In the genomic region with DNA sequence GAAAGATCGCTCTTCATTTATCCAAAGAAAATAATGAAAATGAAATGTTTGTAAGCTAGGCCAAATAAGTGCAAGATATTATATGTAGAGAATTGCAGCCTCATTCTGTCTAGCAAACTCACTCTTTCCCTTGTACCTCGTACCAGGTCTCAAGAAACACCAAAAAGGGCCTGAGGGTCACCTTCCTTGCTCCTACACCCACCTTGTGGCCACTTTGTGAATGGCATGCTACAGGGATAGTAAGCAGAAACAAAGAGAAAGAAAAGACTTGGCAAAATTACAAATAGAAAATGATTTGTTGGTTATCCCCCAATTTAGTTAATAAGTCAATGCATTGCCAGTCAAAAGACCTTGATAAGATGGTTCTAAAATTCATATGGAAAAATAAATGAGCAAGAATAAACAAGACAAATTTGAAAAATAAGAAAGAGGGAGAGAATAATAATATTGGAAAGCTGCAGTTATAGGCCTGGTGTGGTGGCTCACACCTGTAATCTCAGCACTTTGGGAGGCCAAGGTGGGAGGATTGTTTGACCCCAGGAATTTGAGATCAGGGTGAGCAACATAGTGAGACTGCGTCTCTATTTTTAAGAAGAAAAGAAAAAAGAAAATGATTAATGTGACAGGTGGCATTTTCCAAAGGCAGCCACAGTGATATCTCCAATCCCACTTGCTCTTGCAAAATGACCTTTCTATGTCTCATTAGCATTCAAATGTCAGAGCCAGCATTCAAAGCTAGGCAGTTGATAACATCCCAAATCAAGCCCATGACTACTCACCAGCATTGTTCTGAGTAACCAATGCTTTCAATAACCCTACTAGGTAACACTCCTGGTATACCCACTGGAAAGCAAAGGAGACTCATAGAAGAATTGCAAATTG, we compare ENCODE assay signal across 8 cellular contexts. TPM values are rescaled to one million over a fixed set of nuclear protein-coding genes. Genes with fewer than 3 reads are reported as not detected.
A peak's percentile ranks its signal among the peaks of the same experiment; 100 is the strongest.
DNase-seq lines count a peak whose midpoint lies in the region; ATAC-seq, FAIRE-seq and TF ChIP-seq lines count a peak whose summit lies in the region.

No MANE protein-coding gene starts in this region.

- H3K27ac ChIP-seq in pancreas: no peak overlapping the region

- H3K4me3 ChIP-seq in pancreas: no peak overlapping the region

- H3K27me3 Mint-ChIP-seq in activated T-helper 1 cell treated with anti-CD3 and anti-CD28 coated beads, Interleukin-12 subunit alpha, Interleukin-12 subunit beta, Interleukin-2, Interleukin-4 antibody, amounts not matched to agents 30 ng/mL and 10 ng/mL and 1 ng/mL, durations not matched to agents 14 hours and 24 hours and 36 hours (ENCODE audit: insufficient read depth): no peaks in the 10 kb centered on the region

- no peaks in the 10 kb centered on the region for H3K27me3 ChIP-seq in pancreas

- peak; percentile 51 for ATAC-seq in GM19035 (IDR thresholded peaks at IDR 0.05; ENCODE audit: unreplicated experiment)
- ATAC-seq in pancreas: peak; percentile 61 to 83 (median 70)

- DNase-seq in AML-193 (lab: John Stamatoyannopoulos, UW) (peak; percentile 65 to 67), Kasumi-1 (lab: John Stamatoyannopoulos, UW) (peak; percentile 71 to 78), RKO (ENCODE audit: low spot score) (peak; percentile 71), fibroblast of the conjunctiva (ENCODE audit: low read depth) (peak; percentile 58), pancreas (peak in 5 of 6 donors; percentile 27 to 71 (median 52)), ureter (ENCODE audit: low spot score) (peak; percentile 82)
- DNase-seq in activated T-helper 1 cell treated with anti-CD3 and anti-CD28 coated beads, Interleukin-12 subunit alpha, Interleukin-12 subunit beta, Interleukin-2, Interleukin-4 antibody, amounts not matched to agents 30 ng/mL and 10 ng/mL and 1 ng/mL, durations not matched to agents 14 hours and 24 hours and 36 hours (ENCODE audit: low spot score): peak; percentile 56

- H3K4me1 Mint-ChIP-seq in activated T-helper 1 cell treated with anti-CD3 and anti-CD28 coated beads, Interleukin-12 subunit alpha, Interleukin-12 subunit beta, Interleukin-2, Interleukin-4 antibody, amounts not matched to agents 30 ng/mL and 10 ng/mL and 1 ng/mL, durations not matched to agents 14 hours and 24 hours and 36 hours (ENCODE audit: low read depth): peaks cover 33% of the 10 kb centered on the region

- FAIRE-seq in pancreas (lab: Jason Lieb, UNC): no peak

- intact Hi-C loops in activated T-helper 1 cell treated with anti-CD3 and anti-CD28 coated beads, Interleukin-12 subunit alpha, Interleukin-12 subunit beta, Interleukin-2, Interleukin-4 antibody, amounts not matched to agents 30 ng/mL and 10 ng/mL and 1 ng/mL, durations not matched to agents 14 hours and 24 hours and 36 hours (cut with micrococcal nuclease): loop anchor here (1.0 to 10.0 kb wide), 6 partner anchors 135 to 657 kb away; a partner anchor contains a TSS
- intact Hi-C loops in pancreas (cut with DNase I): no loop called here

- H3K36me3 ChIP-seq in pancreas: no peaks in the 10 kb centered on the region

- no peaks in the 10 kb centered on the region for H3K9me3 ChIP-seq in pancreas

- 70 to 74% methylated on average over 3 of the region's 3 CpGs for WGBS in pancreas, 2 donors

- H3K9me3 Mint-ChIP-seq in activated T-helper 1 cell treated with anti-CD3 and anti-CD28 coated beads, Interleukin-12 subunit alpha, Interleukin-12 subunit beta, Interleukin-2, Interleukin-4 antibody, amounts not matched to agents 30 ng/mL and 10 ng/mL and 1 ng/mL, durations not matched to agents 14 hours and 24 hours and 36 hours: no peaks in the 10 kb centered on the region

- peaks cover 1% of the 10 kb centered on the region for H3K36me3 Mint-ChIP-seq in activated T-helper 1 cell treated with anti-CD3 and anti-CD28 coated beads, Interleukin-12 subunit alpha, Interleukin-12 subunit beta, Interleukin-2, Interleukin-4 antibody, amounts not matched to agents 30 ng/mL and 10 ng/mL and 1 ng/mL, durations not matched to agents 14 hours and 24 hours and 36 hours (ENCODE audit: low read depth)

- peaks cover 0 to 6% (median 0%) of the 10 kb centered on the region in 3 donors for H3K4me1 ChIP-seq in pancreas

- H3K4me3 Mint-ChIP-seq in activated T-helper 1 cell treated with anti-CD3 and anti-CD28 coated beads, Interleukin-12 subunit alpha, Interleukin-12 subunit beta, Interleukin-2, Interleukin-4 antibody, amounts not matched to agents 30 ng/mL and 10 ng/mL and 1 ng/mL, durations not matched to agents 14 hours and 24 hours and 36 hours: peak overlapping the region; percentile 12

- peak overlapping the region; percentile 70 for H3K27ac Mint-ChIP-seq in activated T-helper 1 cell treated with anti-CD3 and anti-CD28 coated beads, Interleukin-12 subunit alpha, Interleukin-12 subunit beta, Interleukin-2, Interleukin-4 antibody, amounts not matched to agents 30 ng/mL and 10 ng/mL and 1 ng/mL, durations not matched to agents 14 hours and 24 hours and 36 hours

- TF ChIP-seq CTCF in pancreas (IDR thresholded peaks at IDR 0.05): peak; percentile 75 to 79 (median 77)

RNA-seq across cellular contexts. Expression of a gene that starts 38.8 kb away (rescaled TPM):
- total RNA-seq in activated T-helper 1 cell treated with anti-CD3 and anti-CD28 coated beads, Interleukin-12 subunit alpha, Interleukin-12 subunit beta, Interleukin-2, Interleukin-4 antibody, amounts not matched to agents 30 ng/mL and 10 ng/mL and 1 ng/mL, durations not matched to agents 14 hours and 24 hours and 36 hours: not detected in 2 replicates
- total RNA-seq in pancreas (not detected), ureter (not detected)
- polyA plus RNA-seq in pancreas: not detected

RNA-seq across cellular contexts. Expression of a gene that starts 42.7 kb away (rescaled TPM):
- total RNA-seq in activated T-helper 1 cell treated with anti-CD3 and anti-CD28 coated beads, Interleukin-12 subunit alpha, Interleukin-12 subunit beta, Interleukin-2, Interleukin-4 antibody, amounts not matched to agents 30 ng/mL and 10 ng/mL and 1 ng/mL, durations not matched to agents 14 hours and 24 hours and 36 hours: not detected in 2 replicates
- total RNA-seq in pancreas: 1 to 10 TPM in 1 of 6 donors, not detected in 5; 1.6 TPM
- polyA plus RNA-seq in pancreas: under 1 TPM in 1 of 2 donors, not detected in 1; 0.07 TPM
- not detected for total RNA-seq in ureter
